In the genomic region with DNA sequence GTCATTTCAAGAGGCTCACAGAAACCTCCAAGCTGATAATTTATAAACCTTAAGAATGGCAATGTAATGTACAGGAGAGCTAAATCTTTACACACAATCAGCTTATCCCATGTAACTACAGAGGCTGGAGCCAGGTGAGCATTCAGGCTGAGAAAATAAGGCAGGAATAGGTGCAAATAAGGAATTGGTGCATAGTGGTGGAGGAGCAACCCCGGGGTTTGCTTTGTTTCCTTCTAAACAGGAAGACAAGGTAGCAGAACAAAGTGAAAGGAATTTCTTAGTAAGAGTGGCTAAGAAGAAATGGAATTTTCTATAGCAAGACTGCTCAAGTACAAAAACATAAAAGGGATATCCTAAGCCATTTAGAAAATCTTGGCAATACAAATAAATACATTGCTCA, we compare ENCODE assay signal across 22 cellular contexts.
DNase-seq lines count a peak whose midpoint lies in the region; ATAC-seq and TF ChIP-seq lines count a peak whose summit lies in the region.
"Had no signal": no experiment of that assay in that cellular context is flagged by ENCODE, and none has a peak within 500 bp of the region (broad histone marks: within the 10 kb centered on the region; RNA-seq: fewer than 3 reads in every experiment).

No MANE protein-coding gene starts in this region.

- H3K9me3 ChIP-seq in iPS-20b (ENCODE audit: insufficient read depth, low read depth, low read length), result no peaks in the 10 kb centered on the region
- H3K9me3 ChIP-seq in lower lobe of right lung, result no peaks in the 10 kb centered on the region
- H3K9me3 ChIP-seq: Caco-2, Peyer's patch had no signal

- H3K27ac Mint-ChIP-seq in activated CD4-positive, alpha-beta T cell treated with anti-CD3 and anti-CD28 coated beads for 36 hours, result peak overlapping the region; percentile 34
- no peak overlapping the region for H3K27ac Mint-ChIP-seq in activated naive CD8-positive, alpha-beta T cell treated with anti-CD3 and anti-CD28 coated beads, Interleukin-2, amount 10 ng/mL, durations not matched to agents 7 days and 5 days
- H3K27ac Mint-ChIP-seq in stimulated activated memory B cell treated with anti-CD40 and anti-IgM and Interleukin-4, amounts not matched to agents 10 μg/mL and 1 μg/mL and 100 μg/mL, for 72 hours, result no peak overlapping the region
- H3K27ac Mint-ChIP-seq: B cell had no signal

- H3K27me3 Mint-ChIP-seq in activated CD4-positive, alpha-beta T cell treated with anti-CD3 and anti-CD28 coated beads for 36 hours, result no peaks in the 10 kb centered on the region
- no peaks in the 10 kb centered on the region for H3K27me3 Mint-ChIP-seq in activated naive CD8-positive, alpha-beta T cell treated with anti-CD3 and anti-CD28 coated beads, Interleukin-2, amount 10 ng/mL, durations not matched to agents 7 days and 5 days
- no peaks in the 10 kb centered on the region for H3K27me3 Mint-ChIP-seq in stimulated activated memory B cell treated with anti-CD40 and anti-IgM and Interleukin-4, amounts not matched to agents 10 μg/mL and 1 μg/mL and 100 μg/mL, for 72 hours
- H3K27me3 Mint-ChIP-seq: B cell had no signal

- H3K4me3 ChIP-seq in iPS-20b (ENCODE audit: low read length), result no peak overlapping the region
- no peak overlapping the region for H3K4me3 ChIP-seq in lower lobe of right lung
- H3K4me3 ChIP-seq: Peyer's patch had no signal

- POLR2A ChIA-PET in activated CD4-positive, alpha-beta T cell treated with anti-CD3 and anti-CD28 coated beads for 36 hours (lab: Charles Lee), result no interaction called here
- POLR2A ChIA-PET in activated naive CD8-positive, alpha-beta T cell treated with anti-CD3 and anti-CD28 coated beads, Interleukin-2, amount 10 ng/mL, durations not matched to agents 7 days and 5 days (lab: Charles Lee), result no interaction called here

- H3K9ac ChIP-seq in iPS-20b (ENCODE audit: low read depth, low read length), result peak overlapping the region; percentile 32; the same call in 1 of the 2 replicates

- DNase-seq in activated CD4-positive, alpha-beta T cell treated with anti-CD3 and anti-CD28 coated beads for 36 hours, result no peak
- no peak for DNase-seq in activated CD4-positive, alpha-beta T cell treated with anti-CD3 and anti-CD28 coated beads, Interleukin-2, amount 50 U/mL, for 4 hours
- DNase-seq in ELR (ENCODE audit: low read depth), result peak; percentile 14
- DNase-seq in activated naive CD8-positive, alpha-beta T cell treated with anti-CD3 and anti-CD28 coated beads, Interleukin-2, amount 10 ng/mL, durations not matched to agents 7 days and 5 days, result no peak
- no peak for DNase-seq in lower lobe of right lung
- DNase-seq in occipital lobe (lab: John Stamatoyannopoulos, UW), result no peak
- DNase-seq: Caco-2; GF-D8; MM.1S; NCI-H1092; NCI-H1436 treated with DMSO at 0.1 percent for 48 hours; NCI-H2081; NCI-H2171 treated with DMSO at 0.1 percent for 48 hours; NCI-H446; NCI-H526 treated with DMSO at 0.1 percent for 48 hours; NK-92 treated with Interleukin-12 subunit alpha and Interleukin-12 subunit beta, amount 100 ng/mL, for 24 hours; Peyer's patch had no signal

- TF ChIP-seq CTCF in lower lobe of right lung (IDR thresholded peaks at IDR 0.05), result no peak

- CTCF ChIA-PET in activated CD4-positive, alpha-beta T cell treated with anti-CD3 and anti-CD28 coated beads for 36 hours (lab: Charles Lee), result no interaction called here

- intact Hi-C loops in activated CD4-positive, alpha-beta T cell treated with anti-CD3 and anti-CD28 coated beads for 36 hours (cut with DNase I, micrococcal nuclease), result no loop called here
- intact Hi-C loops in lower lobe of right lung (cut with DNase I), result no loop called here

- H3K4me1 ChIP-seq in iPS-20b (ENCODE audit: insufficient read depth, low read length) (0 out of 2 replicates have a peak, but pooled peaks cover 4% of the 10 kb centered on the region), lower lobe of right lung (peaks cover 11% of the 10 kb centered on the region)
- H3K4me1 ChIP-seq: Caco-2, Peyer's patch had no signal

- H3K9me3 Mint-ChIP-seq in activated CD4-positive, alpha-beta T cell treated with anti-CD3 and anti-CD28 coated beads for 36 hours (ENCODE audit: low read depth), result peaks cover 1% of the 10 kb centered on the region
- H3K9me3 Mint-ChIP-seq in activated naive CD8-positive, alpha-beta T cell treated with anti-CD3 and anti-CD28 coated beads, Interleukin-2, amount 10 ng/mL, durations not matched to agents 7 days and 5 days, result no peaks in the 10 kb centered on the region
- H3K9me3 Mint-ChIP-seq in stimulated activated memory B cell treated with anti-CD40 and anti-IgM and Interleukin-4, amounts not matched to agents 10 μg/mL and 1 μg/mL and 100 μg/mL, for 72 hours, result peaks cover 3% of the 10 kb centered on the region

- no peaks in the 10 kb centered on the region for H3K27me3 ChIP-seq in iPS-20b (ENCODE audit: insufficient read depth, low read length)
- H3K27me3 ChIP-seq in lower lobe of right lung (ENCODE audit: low read depth), result no peaks in the 10 kb centered on the region
- H3K27me3 ChIP-seq: Peyer's patch had no signal

- peaks cover 40% of the 10 kb centered on the region for H3K4me1 Mint-ChIP-seq in activated CD4-positive, alpha-beta T cell treated with anti-CD3 and anti-CD28 coated beads for 36 hours
- peaks cover 21% of the 10 kb centered on the region for H3K4me1 Mint-ChIP-seq in activated naive CD8-positive, alpha-beta T cell treated with anti-CD3 and anti-CD28 coated beads, Interleukin-2, amount 10 ng/mL, durations not matched to agents 7 days and 5 days
- H3K4me1 Mint-ChIP-seq in stimulated activated memory B cell treated with anti-CD40 and anti-IgM and Interleukin-4, amounts not matched to agents 10 μg/mL and 1 μg/mL and 100 μg/mL, for 72 hours, result peaks cover 19% of the 10 kb centered on the region

- ATAC-seq in activated CD4-positive, alpha-beta T cell treated with anti-CD3 and anti-CD28 coated beads for 36 hours, result no peak
- no peak for ATAC-seq in activated naive CD8-positive, alpha-beta T cell treated with anti-CD3 and anti-CD28 coated beads, Interleukin-2, amount 10 ng/mL, durations not matched to agents 7 days and 5 days (ENCODE audit: low read depth)
- ATAC-seq in lower lobe of right lung, result no peak
- ATAC-seq in stimulated activated memory B cell treated with anti-CD40 and anti-IgM and Interleukin-4, amounts not matched to agents 10 μg/mL and 1 μg/mL and 100 μg/mL, for 72 hours, result no peak
- ATAC-seq: HCT116 had no signal

- H3K36me3 ChIP-seq in iPS-20b (ENCODE audit: insufficient read depth, low read depth, low read length), result no peaks in the 10 kb centered on the region
- no peaks in the 10 kb centered on the region for H3K36me3 ChIP-seq in lower lobe of right lung
- H3K36me3 ChIP-seq: Peyer's patch had no signal

- no peaks in the 10 kb centered on the region for H3K36me3 Mint-ChIP-seq in activated CD4-positive, alpha-beta T cell treated with anti-CD3 and anti-CD28 coated beads for 36 hours (ENCODE audit: low read depth)
- H3K36me3 Mint-ChIP-seq in activated naive CD8-positive, alpha-beta T cell treated with anti-CD3 and anti-CD28 coated beads, Interleukin-2, amount 10 ng/mL, durations not matched to agents 7 days and 5 days, result peaks cover 3% of the 10 kb centered on the region
- H3K36me3 Mint-ChIP-seq in stimulated activated memory B cell treated with anti-CD40 and anti-IgM and Interleukin-4, amounts not matched to agents 10 μg/mL and 1 μg/mL and 100 μg/mL, for 72 hours, result peaks cover 5% of the 10 kb centered on the region

- H3K27ac ChIP-seq in iPS-20b (ENCODE audit: low read length), result no peak overlapping the region
- no peak overlapping the region for H3K27ac ChIP-seq in lower lobe of right lung
- H3K27ac ChIP-seq: 22Rv1, Peyer's patch had no signal

- H3K4me3 Mint-ChIP-seq in activated CD4-positive, alpha-beta T cell treated with anti-CD3 and anti-CD28 coated beads for 36 hours, result peak overlapping the region; percentile 10
- peak overlapping the region; percentile 12 for H3K4me3 Mint-ChIP-seq in activated naive CD8-positive, alpha-beta T cell treated with anti-CD3 and anti-CD28 coated beads, Interleukin-2, amount 10 ng/mL, durations not matched to agents 7 days and 5 days
- no peak overlapping the region for H3K4me3 Mint-ChIP-seq in stimulated activated memory B cell treated with anti-CD40 and anti-IgM and Interleukin-4, amounts not matched to agents 10 μg/mL and 1 μg/mL and 100 μg/mL, for 72 hours
- H3K4me3 Mint-ChIP-seq: B cell had no signal
